17 cellular contexts compared by ENCODE assay signal in genomic region chr18:8088626-8089025, GRCh38.
A peak's percentile ranks its signal among the peaks of the same experiment; 100 is the strongest.
DNase-seq lines count a peak whose midpoint lies in the region; ATAC-seq, FAIRE-seq and TF ChIP-seq lines count a peak whose summit lies in the region.
"Had no signal": no experiment of that assay in that cellular context is flagged by ENCODE, and none has a peak within 500 bp of the region (broad histone marks: within the 10 kb centered on the region; RNA-seq: fewer than 3 reads in every experiment).

No MANE protein-coding gene starts in this region.

- no peak overlapping the region for H4K5ac ChIP-seq in H1 (ENCODE audit: insufficient read length, low read depth, low read length)

- no peak overlapping the region for H2AFZ ChIP-seq in GM23338
- no peak overlapping the region for H2AFZ ChIP-seq in H1 (ENCODE audit: low read length)

- peak; percentile 22 for DNase-seq in D721Med (ENCODE audit: insufficient read length, low spot score)
- peak; percentile 13 for DNase-seq in GM23338 (ENCODE audit: low spot score)
- peak; percentile 94 for DNase-seq in NCI-H2171 treated with DMSO at 0.1 percent for 48 hours (lab: John Stamatoyannopoulos, UW)
- DNase-seq in H1 (ENCODE audit: low read depth in 1 of 2, low spot score in 2 of 2) = no peak
- no peak for DNase-seq in EL
- no peak for DNase-seq in SHP77 treated with DMSO at 0.1 percent for 48 hours (lab: John Stamatoyannopoulos, UW)
- DNase-seq in activated CD4-positive, CD25-positive, alpha-beta regulatory T cell treated with anti-CD3 and anti-CD28 coated beads, Interleukin-2, amount 50 U/mL, for 72 hours = no peak
- DNase-seq: DMS 273 treated with DMSO at 0.1 percent for 48 hours, NCI-H1048, NCI-H2081 treated with DMSO at 0.1 percent for 48 hours, NCI-H524 treated with DMSO at 0.1 percent for 48 hours, Right ventricle myocardium superior had no signal

- TF ChIP-seq EP300 in H1 (IDR thresholded peaks at IDR 0.05; ENCODE audit: borderline replicate concordance in 1 of 2, low read depth in 2 of 2, low read length in 2 of 2) = no peak

- H3K4me1 Mint-ChIP-seq in GM23338 = peaks cover 33% of the 10 kb centered on the region

- H3K23me2 ChIP-seq in H1 (ENCODE audit: low read depth, low read length) = no peaks in the 10 kb centered on the region

- H3K18ac ChIP-seq in H1 (ENCODE audit: extremely low read depth, low read length) = no peak overlapping the region

- H3F3A ChIP-seq in GM23338 (replicated peaks; ENCODE audit: low read depth) = no peaks in the 10 kb centered on the region

- no peak overlapping the region for H3K23ac ChIP-seq in H1 (ENCODE audit: insufficient read length)

- H3K79me1 ChIP-seq in H1 (ENCODE audit: low read depth, low read length) = no peaks in the 10 kb centered on the region

- H4K8ac ChIP-seq in H1 (ENCODE audit: extremely low read depth, insufficient read depth, low read length) = no peak overlapping the region

- FAIRE-seq in D721Med (lab: Jason Lieb, UNC) (peak; percentile 90), H1 (lab: Jason Lieb, UNC) (no peak)
- FAIRE-seq: GM18507, K562 had no signal

- 0 out of 2 replicates have a peak overlapping the region, but pooled peaks have one; percentile 44 for H2BK20ac ChIP-seq in H1 (ENCODE audit: low read length)

- H3K4me3 ChIP-seq in GM23338 (no peak overlapping the region), H1 (ENCODE audit: extremely low read depth in 1 of 4, insufficient read depth in 2 of 4, low read depth in 3 of 4, low read length in 4 of 4) (no peak overlapping the region)
- H3K4me3 ChIP-seq: BLaER1 treated with 17β-estradiol and CSF1 and Interleukin-3, amounts not matched to agents 10 nM and 100 nM; K562 had no signal

- H3K9me3 ChIP-seq in H1 (ENCODE audit: insufficient read depth in 2 of 2, low read depth in 1 of 2, low read length in 1 of 2) = no peaks in the 10 kb centered on the region
- H3K9me3 ChIP-seq: BLaER1 treated with 17β-estradiol and CSF1 and Interleukin-3, amounts not matched to agents 10 nM and 100 nM had no signal

- H3K4me1 ChIP-seq in GM23338 (ENCODE audit: insufficient read depth) = peaks cover 39% of the 10 kb centered on the region
- H3K4me1 ChIP-seq in H1 (replicated peaks in 1 of 4; ENCODE audit: control insufficient read depth in 3 of 4, insufficient read depth in 4 of 4, low read length in 3 of 4) = peaks cover 1 to 9% (median 3%) of the 10 kb centered on the region in 4 experiments; a peak in 4 of 7 replicates
- H3K4me1 ChIP-seq: BLaER1 treated with 17β-estradiol and CSF1 and Interleukin-3, amounts not matched to agents 10 nM and 100 nM had no signal

- H4K20me1 ChIP-seq in GM23338 (replicated peaks; ENCODE audit: insufficient read depth) = no peaks in the 10 kb centered on the region
- H4K20me1 ChIP-seq in H1 (replicated peaks in 1 of 2; ENCODE audit: control insufficient read depth in 1 of 2, insufficient read depth in 2 of 2, low read length in 2 of 2) = no peaks in the 10 kb centered on the region
- H4K20me1 ChIP-seq: BLaER1 treated with 17β-estradiol and CSF1 and Interleukin-3, amounts not matched to agents 10 nM and 100 nM had no signal

- WGBS in H1 (ENCODE audit: extremely low coverage in 1 of 2, insufficient coverage in 1 of 2, insufficient read length in 1 of 2, insufficient replicate concordance in 2 of 2, low coverage in 1 of 2, low lambda C conversion rate in 2 of 2, missing lambda C conversion rate in 1 of 2), 2 experiments = 78% methylated on average over 3 of the region's 3 CpGs; no CpG with 5 or more reads in 1 of the 2 experiments

- CTCF ChIA-PET in H1 (lab: Charles Lee; ENCODE audit: partially characterized antibody) = interaction anchor here (1.2 kb wide), 1 partner anchor 164 kb away, joined by 4 read pairs; no protein-coding TSS in a partner anchor

- H3K36me3 ChIP-seq in GM23338 (ENCODE audit: insufficient read depth) (no peaks in the 10 kb centered on the region), H1 (ENCODE audit: control insufficient read depth in 2 of 4, insufficient read depth in 4 of 4, low read length in 3 of 4) (no peaks in the 10 kb centered on the region)
- H3K36me3 ChIP-seq: BLaER1 treated with 17β-estradiol and CSF1 and Interleukin-3, amounts not matched to agents 10 nM and 100 nM had no signal

- no peaks in the 10 kb centered on the region for H3K9me2 ChIP-seq in GM23338 (ENCODE audit: insufficient read depth)

- H2BK120ac ChIP-seq in H1 (replicated peaks; ENCODE audit: low read depth, low read length) = no peak overlapping the region

- no peak overlapping the region for H3K27ac Mint-ChIP-seq in GM23338
- H3K27ac Mint-ChIP-seq: T-helper 1 cell treated with Interleukin-12 subunit alpha and Interleukin-12 subunit beta and Interleukin-4 antibody, amounts not matched to agents 30 μg/mL and 1 μg/mL, for 36 hours had no signal

- H2BK12ac ChIP-seq in H1 (ENCODE audit: low read depth, low read length) = no peak overlapping the region

- TF ChIP-seq CTCF in D721Med (IDR thresholded peaks at IDR 0.05; ENCODE audit: insufficient read depth, missing control alignments) (no peak), GM23338 (conservative IDR thresholded peaks at IDR 0.05; ENCODE audit: low read depth in 2 of 2) (no peak), H1 (IDR thresholded peaks at IDR 0.05; ENCODE audit: control extremely low read depth in 1 of 3, insufficient read depth in 1 of 3, low read depth in 1 of 3, low read length in 3 of 3) (no peak)

- no peak overlapping the region for H3K27ac ChIP-seq in GM23338 (ENCODE audit: low read depth)
- no peak overlapping the region for H3K27ac ChIP-seq in H1 (ENCODE audit: low read depth, low read length)
- H3K27ac ChIP-seq: BLaER1 treated with 17β-estradiol and CSF1 and Interleukin-3, amounts not matched to agents 10 nM and 100 nM had no signal

- H2AK5ac ChIP-seq in H1 (ENCODE audit: low read depth, low read length) = no peak overlapping the region

- POLR2A ChIA-PET in H1 (lab: Charles Lee; ENCODE audit: partially characterized antibody) = no interaction called here

- H3K27me3 Mint-ChIP-seq in GM23338 (ENCODE audit: insufficient read depth, low read depth, poor library complexity) = peaks cover 3% of the 10 kb centered on the region

- TF ChIP-seq RAD21 in H1 (IDR thresholded peaks at IDR 0.05 in 1 of 2, conservative IDR thresholded peaks at IDR 0.05 in 1 of 2; ENCODE audit: low read depth in 2 of 2, low read length in 2 of 2) = no peak

- H3K36me3 Mint-ChIP-seq in GM23338 (ENCODE audit: low read depth) = no peaks in the 10 kb centered on the region

- no peaks in the 10 kb centered on the region for H3K27me3 ChIP-seq in GM23338 (ENCODE audit: insufficient read depth)
- peaks cover 0 to 2% (median 0%) of the 10 kb centered on the region in 4 experiments; a peak in 3 of 7 replicates for H3K27me3 ChIP-seq in H1 (replicated peaks in 1 of 4; ENCODE audit: control insufficient read depth in 3 of 4, extremely low read depth in 1 of 4, insufficient read depth in 3 of 4, low read length in 3 of 4)
- H3K27me3 ChIP-seq: BLaER1 treated with 17β-estradiol and CSF1 and Interleukin-3, amounts not matched to agents 10 nM and 100 nM had no signal

- H2BK5ac ChIP-seq in H1 (ENCODE audit: low read depth, low read length) = no peak overlapping the region

- no peak for ATAC-seq in GM23338
- ATAC-seq: HCT116, K562 had no signal

- no peak overlapping the region for H3K9ac ChIP-seq in H1 (replicated peaks in 1 of 4; ENCODE audit: extremely low read depth in 1 of 4, low read depth in 3 of 4, low read length in 3 of 4)
- H3K9ac ChIP-seq: BLaER1 treated with 17β-estradiol and CSF1 and Interleukin-3, amounts not matched to agents 10 nM and 100 nM had no signal

- H3K4me2 ChIP-seq in GM23338 = no peak overlapping the region
- H3K4me2 ChIP-seq in H1 (ENCODE audit: insufficient read depth in 1 of 2, low read depth in 2 of 2, low read length in 2 of 2) = no peak overlapping the region
- H3K4me2 ChIP-seq: BLaER1 treated with 17β-estradiol and CSF1 and Interleukin-3, amounts not matched to agents 10 nM and 100 nM had no signal

- no peak overlapping the region for H3K4ac ChIP-seq in H1 (replicated peaks; ENCODE audit: insufficient read length, low read depth, low read length)

- H4K91ac ChIP-seq in H1 (replicated peaks; ENCODE audit: insufficient read length, low read length) = no peak overlapping the region

- H3K79me2 ChIP-seq in GM23338 (replicated peaks; ENCODE audit: insufficient read depth) = no peaks in the 10 kb centered on the region
- no peaks in the 10 kb centered on the region for H3K79me2 ChIP-seq in H1 (ENCODE audit: control insufficient read depth in 1 of 2, insufficient read depth in 2 of 2, low read length in 2 of 2)

- H3K9me3 Mint-ChIP-seq in GM23338 = no peaks in the 10 kb centered on the region
- H3K9me3 Mint-ChIP-seq: T-helper 1 cell treated with Interleukin-12 subunit alpha and Interleukin-12 subunit beta and Interleukin-4 antibody, amounts not matched to agents 30 μg/mL and 1 μg/mL, for 36 hours had no signal

- H3K4me3 Mint-ChIP-seq in GM23338 = no peak overlapping the region
- H3K4me3 Mint-ChIP-seq: T-helper 1 cell treated with Interleukin-12 subunit alpha and Interleukin-12 subunit beta and Interleukin-4 antibody, amounts not matched to agents 30 μg/mL and 1 μg/mL, for 36 hours had no signal

- H3K56ac ChIP-seq in H1 (replicated peaks; ENCODE audit: insufficient read length, low read depth, low read length) = no peak overlapping the region

- TF ChIP-seq POLR2A in H1 (IDR thresholded peaks at IDR 0.05; ENCODE audit: control extremely low read depth in 1 of 2, low read depth in 2 of 2, low read length in 2 of 2) = no peak

- H2BK15ac ChIP-seq in H1 (ENCODE audit: low read length) = no peak overlapping the region

- no peak overlapping the region for H3K14ac ChIP-seq in H1 (ENCODE audit: insufficient read length)

TF ChIP-seq in GM23338, 12 proteins besides CTCF, POLR2A, EP300 and RAD21 (continues in another document):
- no peak for TF ChIP-seq CREB1 (CRISPR knock-in tag; IDR thresholded peaks at IDR 0.05; ENCODE audit: low read depth)
- no peak for TF ChIP-seq ZNF331 (CRISPR knock-in tag; IDR thresholded peaks at IDR 0.05; ENCODE audit: low read depth)

TF ChIP-seq in H1, 55 proteins besides CTCF, POLR2A, EP300 and RAD21:
- TF ChIP-seq RBBP5 (IDR thresholded peaks at IDR 0.05; ENCODE audit: borderline replicate concordance, low read depth, low read length) (no peak), RFX5 (IDR thresholded peaks at IDR 0.05; ENCODE audit: borderline replicate concordance, low read depth, low read length) (no peak)

Comparison
In these comparisons a context has a peak if more than half of its experiments do, and no peak if none do; other contexts are left out.
1. DNase-seq: peak in D721Med (single experiment), GM23338 (single experiment) and NCI-H2171 treated with DMSO at 0.1 percent for 48 hours (single experiment); none in H1 (0 of 2), EL (single experiment), SHP77 treated with DMSO at 0.1 percent for 48 hours (single experiment) and activated CD4-positive, CD25-positive, alpha-beta regulatory T cell treated with anti-CD3 and anti-CD28 coated beads, Interleukin-2, amount 50 U/mL, for 72 hours (single experiment).